12 cellular contexts compared by ENCODE assay signal in the genomic region with DNA sequence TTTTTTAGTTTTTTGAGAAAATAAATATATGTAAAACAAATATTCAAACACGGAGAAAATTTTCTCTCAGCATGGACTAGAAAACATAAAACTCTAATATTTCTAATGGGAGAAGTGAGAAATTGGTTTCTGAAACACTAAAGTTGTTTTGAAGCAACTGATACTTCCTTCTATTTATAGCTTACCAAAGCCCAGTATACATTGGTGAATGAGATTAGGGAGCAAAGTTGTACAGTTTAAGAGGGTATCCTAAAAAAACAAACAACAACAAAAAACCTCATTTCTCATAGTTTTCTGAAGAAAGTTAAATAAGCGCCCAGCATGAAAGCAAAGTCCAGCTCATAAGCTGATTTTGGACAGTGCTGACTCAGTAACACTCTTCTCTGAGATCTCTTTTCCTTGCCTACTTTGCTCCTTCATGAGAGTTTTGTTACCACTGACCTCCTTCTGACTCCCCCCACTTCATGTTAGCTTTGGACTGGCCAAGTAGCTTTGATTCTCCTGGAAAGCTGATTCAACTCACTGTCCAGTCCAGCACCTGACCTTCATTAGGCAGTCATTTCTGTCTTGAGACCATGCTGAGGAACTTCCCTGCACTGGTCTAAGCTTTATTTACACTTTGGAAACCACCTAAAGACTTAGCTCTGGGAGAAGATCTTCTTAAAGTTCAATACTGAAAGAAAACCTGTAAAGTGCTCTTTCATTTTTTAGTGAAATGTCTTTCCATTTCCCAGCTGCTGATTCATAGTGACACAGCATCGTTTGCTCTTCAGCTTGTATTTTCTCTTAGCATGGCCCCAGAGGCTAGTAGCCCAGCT. TPM values are rescaled to one million over a fixed set of nuclear protein-coding genes. Genes with fewer than 3 reads are reported as not detected.
DNase-seq lines count a peak whose midpoint lies in the region; ATAC-seq, FAIRE-seq and TF ChIP-seq lines count a peak whose summit lies in the region.
"Had no signal": no experiment of that assay in that cellular context is flagged by ENCODE, and none has a peak within 500 bp of the region (broad histone marks: within the 10 kb centered on the region; RNA-seq: fewer than 3 reads in every experiment).

No MANE protein-coding gene starts in this region.

- H3K27me3 ChIP-seq in MM.1S (replicated peaks; ENCODE audit: insufficient read depth, low read length), result no peaks in the 10 kb centered on the region
- H3K27me3 ChIP-seq: body of pancreas, heart left ventricle had no signal

- H3F3A ChIP-seq in MM.1S (ENCODE audit: insufficient read depth, low read length), result peaks cover 16% of the 10 kb centered on the region

- H3K9me3 Mint-ChIP-seq in activated naive CD4-positive, alpha-beta T cell treated with anti-CD3 and anti-CD28 coated beads, Interleukin-2, amount 50 U/mL, for 72 hours, result peaks cover 0 to 7% of the 10 kb centered on the region in 2 donors

- TF ChIP-seq CTCF in MM.1S (IDR thresholded peaks at IDR 0.05; ENCODE audit: low read length), result no peak

- no peaks in the 10 kb centered on the region for H3K36me3 Mint-ChIP-seq in activated naive CD4-positive, alpha-beta T cell treated with anti-CD3 and anti-CD28 coated beads, Interleukin-2, amount 50 U/mL, for 72 hours

- no peaks in the 10 kb centered on the region for H4K20me1 ChIP-seq in MM.1S (ENCODE audit: insufficient read depth, low read length)

- H3K36me3 ChIP-seq in MM.1S (replicated peaks; ENCODE audit: insufficient read depth, low read length), result no peaks in the 10 kb centered on the region
- H3K36me3 ChIP-seq: heart left ventricle had no signal

- peak overlapping the region; percentile 11 for H2AFZ ChIP-seq in MM.1S (ENCODE audit: low read length)

- H3K27ac ChIP-seq in MM.1S (ENCODE audit: low read length), result peak overlapping the region; percentile 96
- H3K27ac ChIP-seq: body of pancreas, heart left ventricle had no signal

- H3K9ac ChIP-seq in MM.1S (ENCODE audit: low read length), result peak overlapping the region; percentile 37

- no peaks in the 10 kb centered on the region for H3K9me3 ChIP-seq in MM.1S (replicated peaks; ENCODE audit: insufficient read depth, low read length)
- H3K9me3 ChIP-seq: body of pancreas, heart left ventricle had no signal

- intact Hi-C loops in left ventricle myocardium superior (cut with micrococcal nuclease), result no loop called here

- DNase-seq in activated naive CD4-positive, alpha-beta T cell treated with anti-CD3 and anti-CD28 coated beads, Interleukin-2, amount 50 U/mL, for 72 hours (ENCODE audit: low spot score in 2 of 2), result no peak
- DNase-seq in activated naive CD4-positive, alpha-beta T cell treated with Interleukin-2 at 50 U/mL for 16 hours, result no peak
- DNase-seq in MM.1S (peak; percentile 73), NK-92 (lab: John Stamatoyannopoulos, UW; ENCODE audit: unreplicated experiment) (no peak), H54 (ENCODE audit: insufficient read length, low spot score) (no peak), left ventricle myocardium superior (no peak)
- DNase-seq in activated effector memory CD4-positive, alpha-beta T cell treated with anti-CD3 and anti-CD28 coated beads, Interleukin-2, amount 50 U/mL, for 16 hours, result no peak
- DNase-seq: body of pancreas, heart left ventricle, NCI-H2171 treated with DMSO at 0.1 percent for 48 hours had no signal

- no peaks in the 10 kb centered on the region for H3K9me2 ChIP-seq in MM.1S (replicated peaks; ENCODE audit: insufficient read depth, low read length)

- FAIRE-seq in H54 (lab: Jason Lieb, UNC), result no peak

- no peak for TF ChIP-seq POLR2A in H54 (IDR thresholded peaks at IDR 0.05; ENCODE audit: low read depth, low read length)

- peak overlapping the region; percentile 77 for H3K4me2 ChIP-seq in MM.1S (ENCODE audit: low read depth, low read length)

- H3K4me3 ChIP-seq in MM.1S (ENCODE audit: low read length), result peak overlapping the region; percentile 31
- H3K4me3 ChIP-seq: body of pancreas, heart left ventricle had no signal

- no peaks in the 10 kb centered on the region for H3K79me2 ChIP-seq in MM.1S (ENCODE audit: low read length)

- peak overlapping the region; percentile 61 to 70 for H3K27ac Mint-ChIP-seq in activated naive CD4-positive, alpha-beta T cell treated with anti-CD3 and anti-CD28 coated beads, Interleukin-2, amount 50 U/mL, for 72 hours

- H3K4me1 ChIP-seq in MM.1S (ENCODE audit: low read length), result peaks cover 14% of the 10 kb centered on the region
- H3K4me1 ChIP-seq: body of pancreas, heart left ventricle had no signal

- ATAC-seq in activated naive CD4-positive, alpha-beta T cell treated with anti-CD3 and anti-CD28 coated beads, Interleukin-2, amount 50 U/mL, for 72 hours, result peak; percentile 58 to 75
- ATAC-seq in HG02840 (IDR thresholded peaks at IDR 0.05; ENCODE audit: low FRiP score, unreplicated experiment) (peak; percentile 90), left ventricle myocardium superior (no peak)
- ATAC-seq: body of pancreas, heart left ventricle had no signal

RNA-seq across cellular contexts. Expression of gene P2RY10, which starts 21.8 kb away (rescaled TPM):
- 10 to 100 TPM; 47.2 to 96.6 TPM for total RNA-seq in activated naive CD4-positive, alpha-beta T cell treated with anti-CD3 and anti-CD28 coated beads, Interleukin-2, amount 50 U/mL, for 72 hours
- 0.20 TPM for total RNA-seq in left ventricle myocardium superior
- total RNA-seq: H1 had no signal

Comparison
In these comparisons a context has a peak if more than half of its experiments do, and no peak if none do; other contexts are left out.
1. RNA of gene P2RY10, which starts 21.8 kb away (total RNA-seq): 47.2 to 96.6 TPM in activated naive CD4-positive, alpha-beta T cell treated with anti-CD3 and anti-CD28 coated beads, Interleukin-2, amount 50 U/mL, for 72 hours; 0.20 TPM in left ventricle myocardium superior (single experiment); every median in the first group is over 10 times any median in the second.